ENCODE assay signal across 11 cellular contexts in genomic region chr13:30143671-30144400, GRCh38.
DNase-seq lines count a peak whose midpoint lies in the region; ATAC-seq and TF ChIP-seq lines count a peak whose summit lies in the region.
"Had no signal": no experiment of that assay in that cellular context is flagged by ENCODE, and none has a peak within 500 bp of the region (broad histone marks: within the 10 kb centered on the region; RNA-seq: fewer than 3 reads in every experiment).

No MANE protein-coding gene starts in this region.

- no peaks in the 10 kb centered on the region for H3K27me3 ChIP-seq in DOHH2 (ENCODE audit: control insufficient read depth, low read length)
- H3K27me3 ChIP-seq in OCI-LY3 (ENCODE audit: low read depth, low read length) = no peaks in the 10 kb centered on the region
- no peaks in the 10 kb centered on the region for H3K27me3 ChIP-seq in prostate gland (replicated peaks; ENCODE audit: insufficient read depth)
- H3K27me3 ChIP-seq: Peyer's patch had no signal

- no peak overlapping the region; the same call in 1 of the 2 replicates for H3K9ac ChIP-seq in OCI-LY3 (ENCODE audit: low read length)

- peaks cover 12% of the 10 kb centered on the region for H3K9me3 ChIP-seq in DOHH2 (ENCODE audit: control insufficient read depth, insufficient read depth, low read length)
- peaks cover 6% of the 10 kb centered on the region; the same call in 1 of the 2 replicates for H3K9me3 ChIP-seq in OCI-LY3 (ENCODE audit: insufficient read depth, low read length)
- no peaks in the 10 kb centered on the region for H3K9me3 ChIP-seq in prostate gland
- H3K9me3 ChIP-seq: neutrophil, Peyer's patch had no signal

- no peak overlapping the region for H2AFZ ChIP-seq in OCI-LY3 (ENCODE audit: low read depth, low read length)

- no peaks in the 10 kb centered on the region for H3K9me2 ChIP-seq in DOHH2 (replicated peaks; ENCODE audit: control insufficient read depth, low read length)

- TF ChIP-seq POLR2A in prostate gland (IDR thresholded peaks at IDR 0.05) = no peak

- no peaks in the 10 kb centered on the region for H4K20me1 ChIP-seq in DOHH2 (ENCODE audit: control insufficient read depth, insufficient read depth, low read depth, low read length)
- no peaks in the 10 kb centered on the region for H4K20me1 ChIP-seq in OCI-LY3 (ENCODE audit: insufficient read depth, low read length)

- ATAC-seq in GM18873 (IDR thresholded peaks at IDR 0.05; ENCODE audit: low FRiP score, unreplicated experiment) = no peak

- DNase-seq in choroid plexus epithelial cell (ENCODE audit: low read depth) = peak; percentile 84
- no peak for DNase-seq in prostate gland (ENCODE audit: low spot score)
- no peak for DNase-seq in NCI-H82 treated with DMSO at 0.1 percent for 48 hours (lab: John Stamatoyannopoulos, UW; ENCODE audit: unreplicated experiment)
- no peak for DNase-seq in foreskin melanocyte
- no peak for DNase-seq in activated effector memory CD4-positive, alpha-beta T cell treated with anti-CD3 and anti-CD28 coated beads, Interleukin-2, amount 50 U/mL, for 16 hours
- DNase-seq: activated T-cell treated with anti-CD3 and anti-CD28 coated beads for 4 hours, Peyer's patch had no signal

- TF ChIP-seq CTCF in DOHH2 (IDR thresholded peaks at IDR 0.05; ENCODE audit: low read depth, low read length, poor library complexity, severe bottlenecking) = no peak
- TF ChIP-seq CTCF in OCI-LY3 (IDR thresholded peaks at IDR 0.05; ENCODE audit: low read depth, low read length) = no peak
- TF ChIP-seq CTCF in choroid plexus epithelial cell (conservative IDR thresholded peaks at IDR 0.05; ENCODE audit: low read depth, low read length) = no peak
- no peak for TF ChIP-seq CTCF in prostate gland (IDR thresholded peaks at IDR 0.05)

- intact Hi-C loops in prostate gland (cut with DNase I) = no loop called here

- H3K4me2 ChIP-seq in DOHH2 (ENCODE audit: low read length) (peak overlapping the region; percentile 20; the same call in 1 of the 2 replicates), OCI-LY3 (ENCODE audit: low read length) (no peak overlapping the region)

- H3K4me3 ChIP-seq in DOHH2 (ENCODE audit: low read length) (0 out of 2 replicates have a peak overlapping the region, but pooled peaks have one; percentile 8), OCI-LY3 (ENCODE audit: low read length) (no peak overlapping the region), choroid plexus epithelial cell (ENCODE audit: low read depth, low read length) (no peak overlapping the region), prostate gland (no peak overlapping the region)
- H3K4me3 ChIP-seq: Peyer's patch had no signal

- no peak overlapping the region for H3K27ac ChIP-seq in DOHH2 (ENCODE audit: low read depth, low read length)
- peak overlapping the region; percentile 96 for H3K27ac ChIP-seq in OCI-LY3 (ENCODE audit: low read length)
- peak overlapping the region; percentile 49 to 51 for H3K27ac ChIP-seq in prostate gland
- H3K27ac ChIP-seq: neutrophil had no signal

- H3K4me1 ChIP-seq in DOHH2 (ENCODE audit: control insufficient read depth, low read length) (peaks cover 41% of the 10 kb centered on the region), OCI-LY3 (ENCODE audit: low read length) (peaks cover 91% of the 10 kb centered on the region), prostate gland (replicated peaks) (no peaks in the 10 kb centered on the region)

- WGBS in prostate gland = 76% methylated on average over 5 of the region's 5 CpGs

- H3F3A ChIP-seq in DOHH2 (ENCODE audit: control insufficient read depth, insufficient read depth) = no peaks in the 10 kb centered on the region

- H3K79me2 ChIP-seq in DOHH2 (ENCODE audit: control insufficient read depth, low read length) = no peaks in the 10 kb centered on the region
- peaks cover 16% of the 10 kb centered on the region for H3K79me2 ChIP-seq in OCI-LY3 (ENCODE audit: low read length)

- H3K36me3 ChIP-seq in DOHH2 (ENCODE audit: control insufficient read depth, low read length) (no peaks in the 10 kb centered on the region), OCI-LY3 (replicated peaks; ENCODE audit: low read depth, low read length) (peaks cover 38% of the 10 kb centered on the region), prostate gland (no peaks in the 10 kb centered on the region)
- H3K36me3 ChIP-seq: neutrophil, Peyer's patch had no signal
